In the genomic region with DNA sequence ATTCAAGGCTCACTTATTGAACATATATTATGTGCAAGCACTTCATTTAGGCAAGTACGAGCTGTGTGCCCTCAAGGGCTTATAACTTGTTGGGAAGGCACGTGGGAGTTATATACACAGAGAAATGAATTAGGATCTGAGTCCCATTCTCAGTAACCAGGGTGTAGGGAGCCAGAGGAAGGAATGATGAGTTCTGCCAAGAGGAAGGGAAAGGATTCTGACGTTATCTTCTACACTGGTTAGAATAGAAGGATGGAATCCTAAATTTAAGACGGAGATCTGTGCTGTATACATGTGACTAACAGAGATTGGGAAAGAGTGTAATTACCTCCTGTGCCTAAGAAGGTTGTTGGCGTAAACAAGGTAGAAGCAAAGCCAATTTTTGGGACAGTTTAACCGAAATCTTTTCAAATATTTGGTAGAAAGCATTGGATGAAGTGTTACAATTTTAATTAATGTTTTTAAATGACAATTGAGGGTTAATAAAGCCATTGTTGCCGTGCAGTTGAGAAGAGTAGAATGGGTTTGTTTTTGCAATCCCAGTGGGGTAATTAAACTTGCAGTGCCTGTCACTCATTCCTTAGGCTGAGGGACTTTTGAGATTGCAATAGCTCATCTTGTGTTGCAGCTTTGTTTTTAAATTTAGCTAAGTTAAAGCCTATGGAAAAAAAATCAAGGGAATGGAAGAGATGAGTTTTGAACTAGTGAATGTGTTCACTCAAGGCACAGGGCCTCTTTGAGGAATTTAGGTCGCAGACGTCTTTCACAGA, we compare ENCODE assay signal across 21 cellular contexts.
DNase-seq lines count a peak whose midpoint lies in the region; ATAC-seq, FAIRE-seq and TF ChIP-seq lines count a peak whose summit lies in the region.
"Had no signal": no experiment of that assay in that cellular context is flagged by ENCODE, and none has a peak within 500 bp of the region (broad histone marks: within the 10 kb centered on the region; RNA-seq: fewer than 3 reads in every experiment).

No MANE protein-coding gene starts in this region.

- H3K4me1 ChIP-seq in K562 (replicated peaks in 1 of 2; ENCODE audit: control insufficient read depth in 2 of 2, insufficient read depth in 2 of 2, low read length in 2 of 2) (peaks cover 4 to 19% of the 10 kb centered on the region in 2 experiments; a peak in 4 of 5 replicates), heart left ventricle (peaks cover 2 to 78% (median 47%) of the 10 kb centered on the region in 12 donors), psoas muscle (peaks cover 27% of the 10 kb centered on the region)

- peaks cover 14% of the 10 kb centered on the region for H3K27me3 Mint-ChIP-seq in progenitor cell of endocrine pancreas
- H3K27me3 Mint-ChIP-seq: activated naive CD8-positive, alpha-beta T cell treated with anti-CD3 and anti-CD28 coated beads, Interleukin-2, amount 10 ng/mL, durations not matched to agents 7 days and 5 days; dendritic cell treated with granulocyte-macrophage colony-stimulating factor and Interleukin-4, amounts not matched to agents 40 ng/mL and 50 ng/mL, for 4 days; T-cell had no signal

- no peak overlapping the region for H2AFZ ChIP-seq in K562 (ENCODE audit: low read depth, low read length)

- H3K4me2 ChIP-seq in K562 (ENCODE audit: insufficient read depth, low read length): no peak overlapping the region

- TF ChIP-seq EP300 in K562 (IDR thresholded peaks at IDR 0.05; ENCODE audit: low read length): no peak

- TF ChIP-seq CTCF in K562 (IDR thresholded peaks at IDR 0.05 in 2 of 3, conservative IDR thresholded peaks at IDR 0.05 in 1 of 3; ENCODE audit: insufficient read depth in 2 of 3, low read depth in 1 of 3, low read length in 3 of 3) (no peak), heart left ventricle (IDR thresholded peaks at IDR 0.05) (no peak), psoas muscle (IDR thresholded peaks at IDR 0.05) (no peak), progenitor cell of endocrine pancreas (IDR thresholded peaks at IDR 0.05; ENCODE audit: unreplicated experiment) (no peak)

- H3K79me2 ChIP-seq in K562 (ENCODE audit: control insufficient read depth, insufficient read depth, low read length): peaks cover 56% of the 10 kb centered on the region

- no peak for TF ChIP-seq RAD21 in K562 (CRISPR knock-in tag; conservative IDR thresholded peaks at IDR 0.05 in 1 of 2, IDR thresholded peaks at IDR 0.05 in 1 of 2)

- H3K36me3 ChIP-seq in K562 (ENCODE audit: control insufficient read depth, insufficient read depth, low read length): no peaks in the 10 kb centered on the region
- no peaks in the 10 kb centered on the region for H3K36me3 ChIP-seq in heart left ventricle
- H3K36me3 ChIP-seq in psoas muscle (ENCODE audit: insufficient read depth in 1 of 2, low read depth in 1 of 2): no peaks in the 10 kb centered on the region
- H3K36me3 ChIP-seq: upper lobe of right lung had no signal

- H3K27me3 ChIP-seq in K562 (ENCODE audit: control insufficient read depth in 2 of 2, insufficient read depth in 2 of 2, low read length in 2 of 2) (no peaks in the 10 kb centered on the region), heart left ventricle (no peaks in the 10 kb centered on the region), psoas muscle (ENCODE audit: insufficient read depth in 3 of 3, low read length in 2 of 3) (no peaks in the 10 kb centered on the region)
- H3K27me3 ChIP-seq: upper lobe of right lung had no signal

- TF ChIP-seq POLR2A in K562 (conservative IDR thresholded peaks at IDR 0.05) (no peak), heart left ventricle (IDR thresholded peaks at IDR 0.05) (no peak)

- no peaks in the 10 kb centered on the region for H3K9me3 Mint-ChIP-seq in progenitor cell of endocrine pancreas (ENCODE audit: low read depth)
- H3K9me3 Mint-ChIP-seq: activated naive CD8-positive, alpha-beta T cell treated with anti-CD3 and anti-CD28 coated beads, Interleukin-2, amount 10 ng/mL, durations not matched to agents 7 days and 5 days; dendritic cell treated with granulocyte-macrophage colony-stimulating factor and Interleukin-4, amounts not matched to agents 40 ng/mL and 50 ng/mL, for 4 days; T-cell had no signal

- no peaks in the 10 kb centered on the region for H4K20me1 ChIP-seq in K562 (replicated peaks; ENCODE audit: control insufficient read depth, insufficient read depth, low read length)

- H3K36me3 Mint-ChIP-seq in progenitor cell of endocrine pancreas (ENCODE audit: insufficient read depth): no peaks in the 10 kb centered on the region
- H3K36me3 Mint-ChIP-seq: activated naive CD8-positive, alpha-beta T cell treated with anti-CD3 and anti-CD28 coated beads, Interleukin-2, amount 10 ng/mL, durations not matched to agents 7 days and 5 days; T-cell had no signal

- H3K4me1 Mint-ChIP-seq in progenitor cell of endocrine pancreas (ENCODE audit: low read depth): peaks cover 1% of the 10 kb centered on the region

- H3K4me3 Mint-ChIP-seq in progenitor cell of endocrine pancreas (ENCODE audit: low read depth): no peak overlapping the region
- H3K4me3 Mint-ChIP-seq: activated naive CD8-positive, alpha-beta T cell treated with anti-CD3 and anti-CD28 coated beads, Interleukin-2, amount 10 ng/mL, durations not matched to agents 7 days and 5 days; dendritic cell treated with granulocyte-macrophage colony-stimulating factor and Interleukin-4, amounts not matched to agents 40 ng/mL and 50 ng/mL, for 4 days; T-cell had no signal

- no TSS peak for BruUV-seq in K562 (replicated peaks; lab: Mats Ljungman, UMichigan)

- no peak for FAIRE-seq in K562 (lab: Jason Lieb, UNC)
- FAIRE-seq: TTC549 had no signal

- no peak overlapping the region for H3K27ac Mint-ChIP-seq in progenitor cell of endocrine pancreas
- H3K27ac Mint-ChIP-seq: activated naive CD8-positive, alpha-beta T cell treated with anti-CD3 and anti-CD28 coated beads, Interleukin-2, amount 10 ng/mL, durations not matched to agents 7 days and 5 days; dendritic cell treated with granulocyte-macrophage colony-stimulating factor and Interleukin-4, amounts not matched to agents 40 ng/mL and 50 ng/mL, for 4 days; T-cell had no signal

- 74% methylated on average over 9 of the region's 9 CpGs for WGBS in K562 (ENCODE audit: insufficient coverage, low coverage, missing lambda C conversion rate)
- 42 to 57% (median 46%) methylated on average over 9 of the region's 9 CpGs for WGBS in heart left ventricle, 4 donors
- 39 to 54% (median 41%) methylated on average over 9 of the region's 9 CpGs for WGBS in psoas muscle, 3 donors

- H3K27ac ChIP-seq in K562 (ENCODE audit: extremely low read depth, low read depth, low read length) (no peak overlapping the region), heart left ventricle (peak overlapping the region in 5 of 12 donors; percentile 1 to 47 (median 14)), psoas muscle (peak overlapping the region; percentile 65)
- H3K27ac ChIP-seq: upper lobe of right lung had no signal

- POLR2A ChIA-PET in HEK293T (lab: Yijun Ruan, JAX): no interaction called here
- POLR2A ChIA-PET in K562 (lab: Yijun Ruan, JAX): interaction anchor here (0.6 to 1.8 kb wide), 2 partner anchors 10 to 33 kb away, joined by 3 to 8 read pairs; no protein-coding TSS in a partner anchor

- no peak overlapping the region for H3K4me3 ChIP-seq in K562
- no peak overlapping the region for H3K4me3 ChIP-seq in heart left ventricle
- H3K4me3 ChIP-seq in psoas muscle: no peak overlapping the region
- H3K4me3 ChIP-seq: upper lobe of right lung had no signal

- no peak overlapping the region for H3K9ac ChIP-seq in K562 (ENCODE audit: insufficient read depth in 1 of 2, low read depth in 2 of 2, low read length in 2 of 2)

- DNase-seq in HEK293T (ENCODE audit: extremely low spot score) (no peak), K562 (ENCODE audit: extremely low read depth in 1 of 4, low spot score in 3 of 4) (no peak), heart left ventricle (no peak), psoas muscle (no peak), NCI-H2107 treated with DMSO at 0.1 percent for 48 hours (lab: John Stamatoyannopoulos, UW; ENCODE audit: unreplicated experiment) (no peak), progenitor cell of endocrine pancreas (ENCODE audit: low spot score, unreplicated experiment) (no peak)
- DNase-seq: activated CD4-positive, alpha-beta T cell treated with anti-CD3 and anti-CD28 coated beads for 4 hours; activated naive CD8-positive, alpha-beta T cell treated with anti-CD3 and anti-CD28 coated beads, Interleukin-2, amount 10 ng/mL, durations not matched to agents 7 days and 5 days; DMS79; HCEC 1CT; NCI-H1417 treated with DMSO at 0.1 percent for 48 hours; NCI-H2171; NCI-H748 treated with DMSO at 0.1 percent for 48 hours; OCI-M1; SHP77 treated with DMSO at 0.1 percent for 48 hours; T-cell; upper lobe of right lung had no signal

- CTCF ChIA-PET in HEK293T (lab: Yijun Ruan, JAX) (no interaction called here), K562 (lab: Yijun Ruan, JAX; ENCODE audit: low intra/inter-chr PET ratio) (no interaction called here)

- in situ Hi-C loops in K562 (cut with MboI): no loop called here

- intact Hi-C loops in K562 (cut with micrococcal nuclease) (no loop called here), heart left ventricle (cut with DNase I) (loop anchor here in 4 of 10 donors (10.0 kb wide), 4 partner anchors 55 to 195 kb away; a partner anchor contains a TSS), psoas muscle (cut with DNase I) (loop anchor here in 1 of 2 donors (2.0 kb wide), 1 partner anchor 13 kb away; no protein-coding TSS in a partner anchor)

- ATAC-seq in K562 (no peak), heart left ventricle (peak; percentile 35 to 65 (median 51)), psoas muscle (peak; percentile 45 to 77 (median 62)), GM18909 (IDR thresholded peaks at IDR 0.05; ENCODE audit: poor library complexity, unreplicated experiment) (no peak), HG02571 (IDR thresholded peaks at IDR 0.05; ENCODE audit: unreplicated experiment) (no peak)
- ATAC-seq: T-cell, upper lobe of right lung had no signal

- H3K9me3 ChIP-seq in K562 (replicated peaks; ENCODE audit: control insufficient read depth, insufficient read depth, low read depth, low read length): no peaks in the 10 kb centered on the region
- no peaks in the 10 kb centered on the region for H3K9me3 ChIP-seq in heart left ventricle
- H3K9me3 ChIP-seq in psoas muscle: no peaks in the 10 kb centered on the region
- H3K9me3 ChIP-seq: upper lobe of right lung had no signal

- no peaks in the 10 kb centered on the region for H3K9me1 ChIP-seq in K562 (ENCODE audit: control insufficient read depth, insufficient read depth, low read length)

TF ChIP-seq in HEK293T, 16 proteins besides CTCF, POLR2A, EP300 and RAD21 (continues in another document):
- no peak for TF ChIP-seq ELF4 (IDR thresholded peaks at IDR 0.05)

TF ChIP-seq in K562, 482 proteins besides CTCF, POLR2A, EP300 and RAD21:
- TF ChIP-seq, protein P1, sequence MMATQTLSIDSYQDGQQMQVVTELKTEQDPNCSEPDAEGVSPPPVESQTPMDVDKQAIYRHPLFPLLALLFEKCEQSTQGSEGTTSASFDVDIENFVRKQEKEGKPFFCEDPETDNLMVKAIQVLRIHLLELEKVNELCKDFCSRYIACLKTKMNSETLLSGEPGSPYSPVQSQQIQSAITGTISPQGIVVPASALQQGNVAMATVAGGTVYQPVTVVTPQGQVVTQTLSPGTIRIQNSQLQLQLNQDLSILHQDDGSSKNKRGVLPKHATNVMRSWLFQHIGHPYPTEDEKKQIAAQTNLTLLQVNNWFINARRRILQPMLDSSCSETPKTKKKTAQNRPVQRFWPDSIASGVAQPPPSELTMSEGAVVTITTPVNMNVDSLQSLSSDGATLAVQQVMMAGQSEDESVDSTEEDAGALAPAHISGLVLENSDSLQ (IDR thresholded peaks at IDR 0.05): peak; percentile 73
- TF ChIP-seq SMAD3 (CRISPR knock-in tag; conservative IDR thresholded peaks at IDR 0.05): no peak

Comparison
In these comparisons a context has a peak if more than half of its experiments do, and no peak if none do; other contexts are left out.
1. ATAC-seq: peak in heart left ventricle (4 of 4) and psoas muscle (4 of 4); none in K562 (single experiment), GM18909 (single experiment) and HG02571 (single experiment).